In the genomic region with DNA sequence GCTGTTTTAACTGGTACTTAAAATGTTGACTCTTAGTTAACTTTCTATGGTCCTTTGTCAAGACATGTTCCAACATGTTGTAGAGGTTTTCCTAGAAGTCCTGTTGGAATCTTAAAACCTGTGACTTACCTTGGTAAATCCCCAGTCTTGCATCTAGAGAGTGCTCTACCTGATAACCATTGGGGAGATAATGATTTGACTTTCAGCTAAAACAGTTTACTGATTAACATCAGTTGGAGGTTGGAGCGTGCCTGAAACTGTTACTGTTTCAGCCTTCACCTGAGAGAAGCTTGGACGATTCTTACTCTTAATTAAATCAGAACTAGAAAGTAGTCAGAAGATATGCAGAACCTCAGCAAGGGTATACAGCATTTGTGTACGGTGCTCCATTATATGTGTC, we compare ENCODE assay signal across 2 cellular contexts.
TF ChIP-seq lines count a peak whose summit lies in the region.

No MANE protein-coding gene starts in this region.

TF ChIP-seq in HepG2, 621 proteins besides CTCF, POLR2A, EP300 and RAD21:
- no peak for TF ChIP-seq ZBTB7A (CRISPR knock-in tag; IDR thresholded peaks at IDR 0.05)
- no peak for TF ChIP-seq SALL1 (CRISPR knock-in tag; IDR thresholded peaks at IDR 0.05)

TF ChIP-seq in GM12878, 131 proteins besides CTCF, POLR2A, EP300 and RAD21:
- peak; percentile 59; the same call in 1 of the 2 replicates for TF ChIP-seq MTA2 (IDR thresholded peaks at IDR 0.05; ENCODE audit: low read depth)
- TF ChIP-seq, protein P1, sequence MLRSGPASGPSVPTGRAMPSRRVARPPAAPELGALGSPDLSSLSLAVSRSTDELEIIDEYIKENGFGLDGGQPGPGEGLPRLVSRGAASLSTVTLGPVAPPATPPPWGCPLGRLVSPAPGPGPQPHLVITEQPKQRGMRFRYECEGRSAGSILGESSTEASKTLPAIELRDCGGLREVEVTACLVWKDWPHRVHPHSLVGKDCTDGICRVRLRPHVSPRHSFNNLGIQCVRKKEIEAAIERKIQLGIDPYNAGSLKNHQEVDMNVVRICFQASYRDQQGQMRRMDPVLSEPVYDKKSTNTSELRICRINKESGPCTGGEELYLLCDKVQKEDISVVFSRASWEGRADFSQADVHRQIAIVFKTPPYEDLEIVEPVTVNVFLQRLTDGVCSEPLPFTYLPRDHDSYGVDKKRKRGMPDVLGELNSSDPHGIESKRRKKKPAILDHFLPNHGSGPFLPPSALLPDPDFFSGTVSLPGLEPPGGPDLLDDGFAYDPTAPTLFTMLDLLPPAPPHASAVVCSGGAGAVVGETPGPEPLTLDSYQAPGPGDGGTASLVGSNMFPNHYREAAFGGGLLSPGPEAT (IDR thresholded peaks at IDR 0.05; ENCODE audit: low read depth) = 0 out of 2 replicates have a peak, but pooled peaks have one; percentile 22
- TF ChIP-seq ZNF24 (IDR thresholded peaks at IDR 0.05) = peak; percentile 68; the same call in 1 of the 2 replicates
- TF ChIP-seq IKZF2 (IDR thresholded peaks at IDR 0.05) = peak; percentile 8 to 40; a peak in 2 of 4 replicates
- TF ChIP-seq BHLHE40 (IDR thresholded peaks at IDR 0.05; ENCODE audit: borderline replicate concordance in 1 of 2, low read depth in 2 of 2, low read length in 1 of 2) = peak in 1 of 2 experiments; percentile 57; a peak in 1 of 4 replicates
- TF ChIP-seq ATF7 (IDR thresholded peaks at IDR 0.05; ENCODE audit: low read depth) = no peak
- no peak for TF ChIP-seq SUPT20H (IDR thresholded peaks at IDR 0.05; ENCODE audit: borderline replicate concordance, control insufficient read depth, low read depth, low read length)
- 0 out of 2 replicates have a peak, but pooled peaks have one; percentile 51 for TF ChIP-seq ZNF217 (IDR thresholded peaks at IDR 0.05)
